In the genomic region with DNA sequence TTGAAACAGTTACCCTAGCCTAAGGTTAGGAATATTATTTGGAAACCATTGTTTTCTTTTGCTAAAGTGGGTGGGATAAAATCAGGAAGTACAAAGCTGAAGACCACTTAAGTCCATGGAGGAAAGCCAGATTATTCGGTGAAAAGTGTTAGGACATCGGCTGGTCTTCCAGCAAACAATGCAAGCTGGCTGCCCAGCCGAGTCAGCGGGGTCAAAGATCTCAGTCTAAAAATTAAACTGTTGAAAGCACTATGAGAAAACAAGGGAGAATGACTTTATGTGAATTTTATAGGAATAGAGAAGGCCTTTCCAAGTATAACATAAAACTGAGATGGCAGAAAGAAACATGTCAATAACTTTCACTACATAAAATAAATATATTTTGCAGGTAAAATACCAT, we compare ENCODE assay signal across 32 cellular contexts.
"Had no signal": no experiment of that assay in that cellular context is flagged by ENCODE, and none has a peak within 500 bp of the region (broad histone marks: within the 10 kb centered on the region; RNA-seq: fewer than 3 reads in every experiment).

No MANE protein-coding gene starts in this region.

- H3K9me3 Mint-ChIP-seq: activated B cell treated with CpG ODN at 0.5 μM for 24 hours; activated CD4-positive, alpha-beta memory T cell treated with anti-CD3 and anti-CD28 coated beads for 36 hours; activated CD4-positive, alpha-beta T cell treated with anti-CD3 and anti-CD28 coated beads, Interleukin-2, amount 10 ng/mL, durations not matched to agents 24 days and 14 days; activated naive CD4-positive, alpha-beta T cell treated with anti-CD3 and anti-CD28 coated beads, Interleukin-2, amount 10 ng/mL, durations not matched to agents 7 days and 5 days; activated naive CD4-positive, alpha-beta T cell treated with anti-CD3 and anti-CD28 coated beads, Interleukin-2, amount 50 U/mL, for 72 hours; activated naive CD8-positive, alpha-beta T cell treated with anti-CD3 and anti-CD28 coated beads, Interleukin-2, amount 10 ng/mL, durations not matched to agents 7 days and 5 days; activated T-helper 1 cell treated with anti-CD3 and anti-CD28 coated beads, Interleukin-12 subunit alpha, Interleukin-12 subunit beta, Interleukin-2, Interleukin-4 antibody, amounts not matched to agents 30 ng/mL and 10 ng/mL and 1 ng/mL, durations not matched to agents 14 hours and 24 hours and 36 hours; activated T-helper 2 cell treated with anti-CD3 and anti-CD28 coated beads, Interferon-gamma antibody, Interleukin-2, Interleukin-4, amounts not matched to agents 10 μg/mL and 5 μg/mL and 100 μg/mL, durations not matched to agents 14 hours and 24 hours and 36 hours; central memory CD8-positive, alpha-beta T cell; T-cell; T-helper 1 cell treated with Interleukin-12 subunit alpha and Interleukin-12 subunit beta and Interleukin-4 antibody, amounts not matched to agents 30 μg/mL and 1 μg/mL, for 36 hours had no signal

- H3K27ac Mint-ChIP-seq: activated B cell treated with CpG ODN at 0.5 μM for 24 hours; activated CD4-positive, alpha-beta memory T cell treated with anti-CD3 and anti-CD28 coated beads for 36 hours; activated CD4-positive, alpha-beta T cell treated with anti-CD3 and anti-CD28 coated beads for 36 hours; activated CD4-positive, alpha-beta T cell treated with anti-CD3 and anti-CD28 coated beads, Interleukin-2, amount 10 ng/mL, durations not matched to agents 24 days and 14 days; activated CD8-positive, alpha-beta memory T cell treated with anti-CD3 and anti-CD28 coated beads, Interleukin-2, amount 10 ng/mL, durations not matched to agents 7 days and 5 days; activated CD8-positive, alpha-beta T cell treated with anti-CD3 and anti-CD28 coated beads, Interleukin-2, amount 10 ng/mL, durations not matched to agents 7 days and 5 days; activated naive CD4-positive, alpha-beta T cell treated with anti-CD3 and anti-CD28 coated beads, Interleukin-2, amount 10 ng/mL, durations not matched to agents 7 days and 5 days; activated naive CD4-positive, alpha-beta T cell treated with anti-CD3 and anti-CD28 coated beads, Interleukin-2, amount 50 U/mL, for 72 hours; activated naive CD8-positive, alpha-beta T cell treated with anti-CD3 and anti-CD28 coated beads, Interleukin-2, amount 10 ng/mL, durations not matched to agents 7 days and 5 days; activated T-helper 1 cell treated with anti-CD3 and anti-CD28 coated beads, Interleukin-12 subunit alpha, Interleukin-12 subunit beta, Interleukin-2, Interleukin-4 antibody, amounts not matched to agents 30 ng/mL and 10 ng/mL and 1 ng/mL, durations not matched to agents 14 hours and 24 hours and 36 hours; activated T-helper 2 cell treated with anti-CD3 and anti-CD28 coated beads, Interferon-gamma antibody, Interleukin-2, Interleukin-4, amounts not matched to agents 10 μg/mL and 5 μg/mL and 100 μg/mL, durations not matched to agents 14 hours and 24 hours and 36 hours; brain; T-cell; T-helper 1 cell treated with Interleukin-12 subunit alpha and Interleukin-12 subunit beta and Interleukin-4 antibody, amounts not matched to agents 30 μg/mL and 1 μg/mL, for 36 hours had no signal

- H3K36me3 ChIP-seq: ascending aorta, esophagus muscularis mucosa, gastrocnemius medialis, WERI-Rb-1 had no signal

- H3K9me3 ChIP-seq: ascending aorta, esophagus muscularis mucosa, gastrocnemius medialis had no signal

- H3K4me1 Mint-ChIP-seq: activated CD4-positive, alpha-beta T cell treated with anti-CD3 and anti-CD28 coated beads for 36 hours; activated CD4-positive, alpha-beta T cell treated with anti-CD3 and anti-CD28 coated beads, Interleukin-2, amount 10 ng/mL, durations not matched to agents 24 days and 14 days; activated CD8-positive, alpha-beta memory T cell treated with anti-CD3 and anti-CD28 coated beads, Interleukin-2, amount 10 ng/mL, durations not matched to agents 7 days and 5 days; activated naive CD4-positive, alpha-beta T cell treated with anti-CD3 and anti-CD28 coated beads, Interleukin-2, amount 10 ng/mL, durations not matched to agents 7 days and 5 days; activated naive CD8-positive, alpha-beta T cell treated with anti-CD3 and anti-CD28 coated beads, Interleukin-2, amount 10 ng/mL, durations not matched to agents 7 days and 5 days; central memory CD8-positive, alpha-beta T cell; T-cell had no signal

- H3K4me3 Mint-ChIP-seq: activated B cell treated with CpG ODN at 0.5 μM for 24 hours; activated CD4-positive, alpha-beta memory T cell treated with anti-CD3 and anti-CD28 coated beads for 36 hours; activated CD4-positive, alpha-beta T cell treated with anti-CD3 and anti-CD28 coated beads for 36 hours; activated CD4-positive, alpha-beta T cell treated with anti-CD3 and anti-CD28 coated beads, Interleukin-2, amount 10 ng/mL, durations not matched to agents 24 days and 14 days; activated CD8-positive, alpha-beta memory T cell treated with anti-CD3 and anti-CD28 coated beads, Interleukin-2, amount 10 ng/mL, durations not matched to agents 7 days and 5 days; activated CD8-positive, alpha-beta T cell treated with anti-CD3 and anti-CD28 coated beads, Interleukin-2, amount 10 ng/mL, durations not matched to agents 7 days and 5 days; activated naive CD4-positive, alpha-beta T cell treated with anti-CD3 and anti-CD28 coated beads, Interleukin-2, amount 10 ng/mL, durations not matched to agents 7 days and 5 days; activated naive CD8-positive, alpha-beta T cell treated with anti-CD3 and anti-CD28 coated beads, Interleukin-2, amount 10 ng/mL, durations not matched to agents 7 days and 5 days; activated T-helper 1 cell treated with anti-CD3 and anti-CD28 coated beads, Interleukin-12 subunit alpha, Interleukin-12 subunit beta, Interleukin-2, Interleukin-4 antibody, amounts not matched to agents 30 ng/mL and 10 ng/mL and 1 ng/mL, durations not matched to agents 14 hours and 24 hours and 36 hours; brain; central memory CD8-positive, alpha-beta T cell; T-cell; T-helper 1 cell treated with Interleukin-12 subunit alpha and Interleukin-12 subunit beta and Interleukin-4 antibody, amounts not matched to agents 30 μg/mL and 1 μg/mL, for 36 hours had no signal

- FAIRE-seq: bronchial epithelial cell, colon had no signal

- H3K36me3 Mint-ChIP-seq: activated CD4-positive, alpha-beta memory T cell treated with anti-CD3 and anti-CD28 coated beads for 36 hours; activated CD8-positive, alpha-beta memory T cell treated with anti-CD3 and anti-CD28 coated beads, Interleukin-2, amount 10 ng/mL, durations not matched to agents 7 days and 5 days; activated naive CD4-positive, alpha-beta T cell treated with anti-CD3 and anti-CD28 coated beads, Interleukin-2, amount 10 ng/mL, durations not matched to agents 7 days and 5 days; activated naive CD4-positive, alpha-beta T cell treated with anti-CD3 and anti-CD28 coated beads, Interleukin-2, amount 50 U/mL, for 72 hours; activated naive CD8-positive, alpha-beta T cell treated with anti-CD3 and anti-CD28 coated beads, Interleukin-2, amount 10 ng/mL, durations not matched to agents 7 days and 5 days; brain; T-cell had no signal

- DNase-seq: activated B cell treated with CpG ODN at 0.5 μM for 24 hours; activated CD4-positive, alpha-beta memory T cell treated with anti-CD3 and anti-CD28 coated beads for 36 hours; activated CD4-positive, alpha-beta T cell treated with anti-CD3 and anti-CD28 coated beads for 36 hours; activated CD4-positive, alpha-beta T cell treated with anti-CD3 and anti-CD28 coated beads, Interleukin-2, amount 10 ng/mL, durations not matched to agents 24 days and 14 days; activated CD8-positive, alpha-beta memory T cell treated with anti-CD3 and anti-CD28 coated beads, Interleukin-2, amount 10 ng/mL, durations not matched to agents 7 days and 5 days; activated CD8-positive, alpha-beta memory T cell treated with anti-CD3 and anti-CD28 coated beads, Interleukin-2, amount 50 U/mL, for 4 hours; activated CD8-positive, alpha-beta T cell treated with anti-CD3 and anti-CD28 coated beads, Interleukin-2, amount 10 ng/mL, durations not matched to agents 7 days and 5 days; activated gamma-delta T cell; activated naive CD4-positive, alpha-beta T cell; activated naive CD4-positive, alpha-beta T cell treated with anti-CD3 and anti-CD28 coated beads, Interleukin-2, amount 10 ng/mL, durations not matched to agents 7 days and 5 days; activated naive CD8-positive, alpha-beta T cell treated with anti-CD3 and anti-CD28 coated beads, Interleukin-2, amount 10 ng/mL, durations not matched to agents 7 days and 5 days; activated T-cell treated with anti-CD3 and anti-CD28 coated beads, Interleukin-2, amount 50 U/mL, for 1 hour; activated T-cell treated with anti-CD3 and anti-CD28 coated beads, Interleukin-2, amount 50 U/mL, for 48 hours; cortex of kidney; effector CD8-positive, alpha-beta T cell; foreskin keratinocyte; gastrocnemius medialis; SW 1271; T-cell; T-helper 9 cell; WERI-Rb-1 had no signal

- H3K4me3 ChIP-seq: ascending aorta, esophagus muscularis mucosa, gastrocnemius medialis had no signal

- H3K27me3 ChIP-seq: ascending aorta, esophagus muscularis mucosa, gastrocnemius medialis had no signal

- ATAC-seq: activated CD4-positive, alpha-beta T cell treated with anti-CD3 and anti-CD28 coated beads for 36 hours; activated CD4-positive, CD25-positive, alpha-beta regulatory T cell treated with anti-CD3 and anti-CD28 coated beads, Interleukin-2, amount 50 U/mL, for 24 hours; activated CD8-positive, alpha-beta memory T cell treated with anti-CD3 and anti-CD28 coated beads, Interleukin-2, amount 10 ng/mL, durations not matched to agents 7 days and 5 days; activated CD8-positive, alpha-beta T cell treated with anti-CD3 and anti-CD28 coated beads, Interleukin-2, amount 10 ng/mL, durations not matched to agents 7 days and 5 days; activated naive CD4-positive, alpha-beta T cell treated with anti-CD3 and anti-CD28 coated beads, Interleukin-2, amount 50 U/mL, for 72 hours; foreskin keratinocyte; gastrocnemius medialis; T-cell had no signal

- H3K27ac ChIP-seq: ascending aorta, esophagus muscularis mucosa, foreskin keratinocyte, gastrocnemius medialis, WERI-Rb-1 had no signal

- H3K27me3 Mint-ChIP-seq: activated naive CD4-positive, alpha-beta T cell treated with anti-CD3 and anti-CD28 coated beads, Interleukin-2, amount 10 ng/mL, durations not matched to agents 7 days and 5 days; brain had no signal
